In the genomic region with DNA sequence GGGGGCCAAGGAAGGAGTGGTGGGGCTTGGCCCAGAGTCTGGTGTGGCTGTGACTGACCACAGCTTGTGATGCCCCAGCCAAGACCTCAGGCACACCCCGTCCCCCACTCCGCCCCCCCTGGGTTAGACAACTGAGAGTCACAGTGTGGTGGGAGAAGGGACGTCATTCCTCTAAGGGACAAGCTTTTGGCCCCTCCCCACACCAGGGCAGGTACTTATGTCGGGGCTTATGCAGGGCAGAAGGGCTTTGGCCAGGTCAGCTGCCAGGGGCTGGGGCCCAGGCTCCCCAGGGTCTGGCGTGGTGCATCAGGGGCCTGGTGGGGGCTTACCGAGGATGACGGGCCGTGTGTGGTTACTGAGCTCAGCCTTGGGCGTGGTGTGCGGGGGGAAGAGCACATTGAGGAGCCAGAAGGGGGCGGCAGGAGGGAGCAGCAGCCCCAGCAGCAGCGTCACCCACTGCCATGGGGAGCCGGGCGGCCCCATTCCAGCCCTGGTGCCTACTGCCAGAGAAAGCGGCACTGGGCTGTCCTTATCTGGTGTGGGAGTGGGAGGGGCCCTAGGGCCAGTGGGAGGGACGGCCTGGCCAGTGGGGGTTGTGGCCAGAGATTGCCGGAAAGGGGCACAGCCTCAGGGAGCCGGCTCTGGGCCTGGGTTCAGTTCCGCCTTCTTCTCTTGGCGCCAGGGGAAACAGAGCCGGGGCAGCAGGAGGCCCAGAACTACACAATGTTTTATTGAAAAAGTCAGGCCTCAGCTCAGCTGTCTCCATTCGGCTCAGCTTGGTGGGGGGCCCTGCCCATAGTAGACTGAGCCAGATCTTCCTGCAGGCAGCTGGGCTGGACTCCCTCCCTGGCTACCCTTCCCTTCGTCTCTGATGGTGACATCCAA, we compare ENCODE assay signal across 1 cellular context.
TF ChIP-seq lines count a peak whose summit lies in the region.

A gene with protein sequence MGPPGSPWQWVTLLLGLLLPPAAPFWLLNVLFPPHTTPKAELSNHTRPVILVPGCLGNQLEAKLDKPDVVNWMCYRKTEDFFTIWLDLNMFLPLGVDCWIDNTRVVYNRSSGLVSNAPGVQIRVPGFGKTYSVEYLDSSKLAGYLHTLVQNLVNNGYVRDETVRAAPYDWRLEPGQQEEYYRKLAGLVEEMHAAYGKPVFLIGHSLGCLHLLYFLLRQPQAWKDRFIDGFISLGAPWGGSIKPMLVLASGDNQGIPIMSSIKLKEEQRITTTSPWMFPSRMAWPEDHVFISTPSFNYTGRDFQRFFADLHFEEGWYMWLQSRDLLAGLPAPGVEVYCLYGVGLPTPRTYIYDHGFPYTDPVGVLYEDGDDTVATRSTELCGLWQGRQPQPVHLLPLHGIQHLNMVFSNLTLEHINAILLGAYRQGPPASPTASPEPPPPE (minus strand): TSS at position 502 of the 885 bp plus-strand sequence. CDS start 19 bp downstream, at position 483.

TF ChIP-seq in GM23338, 12 proteins besides CTCF, POLR2A, EP300 and RAD21:
- TF ChIP-seq, protein P1, sequence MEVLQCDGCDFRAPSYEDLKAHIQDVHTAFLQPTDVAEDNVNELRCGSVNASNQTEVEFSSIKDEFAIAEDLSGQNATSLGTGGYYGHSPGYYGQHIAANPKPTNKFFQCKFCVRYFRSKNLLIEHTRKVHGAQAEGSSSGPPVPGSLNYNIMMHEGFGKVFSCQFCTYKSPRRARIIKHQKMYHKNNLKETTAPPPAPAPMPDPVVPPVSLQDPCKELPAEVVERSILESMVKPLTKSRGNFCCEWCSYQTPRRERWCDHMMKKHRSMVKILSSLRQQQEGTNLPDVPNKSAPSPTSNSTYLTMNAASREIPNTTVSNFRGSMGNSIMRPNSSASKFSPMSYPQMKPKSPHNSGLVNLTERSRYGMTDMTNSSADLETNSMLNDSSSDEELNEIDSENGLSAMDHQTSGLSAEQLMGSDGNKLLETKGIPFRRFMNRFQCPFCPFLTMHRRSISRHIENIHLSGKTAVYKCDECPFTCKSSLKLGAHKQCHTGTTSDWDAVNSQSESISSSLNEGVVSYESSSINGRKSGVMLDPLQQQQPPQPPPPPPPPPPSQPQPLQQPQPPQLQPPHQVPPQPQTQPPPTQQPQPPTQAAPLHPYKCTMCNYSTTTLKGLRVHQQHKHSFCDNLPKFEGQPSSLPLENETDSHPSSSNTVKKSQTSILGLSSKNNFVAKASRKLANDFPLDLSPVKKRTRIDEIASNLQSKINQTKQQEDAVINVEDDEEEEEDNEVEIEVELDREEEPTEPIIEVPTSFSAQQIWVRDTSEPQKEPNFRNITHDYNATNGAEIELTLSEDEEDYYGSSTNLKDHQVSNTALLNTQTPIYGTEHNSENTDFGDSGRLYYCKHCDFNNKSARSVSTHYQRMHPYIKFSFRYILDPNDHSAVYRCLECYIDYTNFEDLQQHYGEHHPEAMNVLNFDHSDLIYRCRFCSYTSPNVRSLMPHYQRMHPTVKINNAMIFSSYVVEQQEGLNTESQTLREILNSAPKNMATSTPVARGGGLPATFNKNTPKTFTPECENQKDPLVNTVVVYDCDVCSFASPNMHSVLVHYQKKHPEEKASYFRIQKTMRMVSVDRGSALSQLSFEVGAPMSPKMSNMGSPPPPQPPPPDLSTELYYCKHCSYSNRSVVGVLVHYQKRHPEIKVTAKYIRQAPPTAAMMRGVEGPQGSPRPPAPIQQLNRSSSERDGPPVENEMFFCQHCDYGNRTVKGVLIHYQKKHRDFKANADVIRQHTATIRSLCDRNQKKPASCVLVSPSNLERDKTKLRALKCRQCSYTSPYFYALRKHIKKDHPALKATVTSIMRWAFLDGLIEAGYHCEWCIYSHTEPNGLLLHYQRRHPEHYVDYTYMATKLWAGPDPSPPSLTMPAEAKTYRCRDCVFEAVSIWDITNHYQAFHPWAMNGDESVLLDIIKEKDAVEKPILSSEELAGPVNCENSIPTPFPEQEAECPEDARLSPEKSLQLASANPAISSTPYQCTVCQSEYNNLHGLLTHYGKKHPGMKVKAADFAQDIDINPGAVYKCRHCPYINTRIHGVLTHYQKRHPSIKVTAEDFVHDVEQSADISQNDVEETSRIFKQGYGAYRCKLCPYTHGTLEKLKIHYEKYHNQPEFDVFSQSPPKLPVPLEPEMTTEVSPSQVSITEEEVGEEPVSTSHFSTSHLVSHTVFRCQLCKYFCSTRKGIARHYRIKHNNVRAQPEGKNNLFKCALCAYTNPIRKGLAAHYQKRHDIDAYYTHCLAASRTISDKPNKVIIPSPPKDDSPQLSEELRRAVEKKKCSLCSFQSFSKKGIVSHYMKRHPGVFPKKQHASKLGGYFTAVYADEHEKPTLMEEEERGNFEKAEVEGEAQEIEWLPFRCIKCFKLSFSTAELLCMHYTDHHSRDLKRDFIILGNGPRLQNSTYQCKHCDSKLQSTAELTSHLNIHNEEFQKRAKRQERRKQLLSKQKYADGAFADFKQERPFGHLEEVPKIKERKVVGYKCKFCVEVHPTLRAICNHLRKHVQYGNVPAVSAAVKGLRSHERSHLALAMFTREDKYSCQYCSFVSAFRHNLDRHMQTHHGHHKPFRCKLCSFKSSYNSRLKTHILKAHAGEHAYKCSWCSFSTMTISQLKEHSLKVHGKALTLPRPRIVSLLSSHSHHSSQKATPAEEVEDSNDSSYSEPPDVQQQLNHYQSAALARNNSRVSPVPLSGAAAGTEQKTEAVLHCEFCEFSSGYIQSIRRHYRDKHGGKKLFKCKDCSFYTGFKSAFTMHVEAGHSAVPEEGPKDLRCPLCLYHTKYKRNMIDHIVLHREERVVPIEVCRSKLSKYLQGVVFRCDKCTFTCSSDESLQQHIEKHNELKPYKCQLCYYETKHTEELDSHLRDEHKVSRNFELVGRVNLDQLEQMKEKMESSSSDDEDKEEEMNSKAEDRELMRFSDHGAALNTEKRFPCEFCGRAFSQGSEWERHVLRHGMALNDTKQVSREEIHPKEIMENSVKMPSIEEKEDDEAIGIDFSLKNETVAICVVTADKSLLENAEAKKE (CRISPR knock-in tag; IDR thresholded peaks at IDR 0.05) = no peak
- TF ChIP-seq POLR2AphosphoS5 (IDR thresholded peaks at IDR 0.05; ENCODE audit: low read depth) = peak; percentile 29; the same call in 1 of the 2 replicates
